15 cellular contexts compared by ENCODE assay signal in genomic region chr1:236974025-236974424, GRCh38. TPM values are rescaled to one million over a fixed set of nuclear protein-coding genes. Genes with fewer than 3 reads are reported as not detected.
A peak's percentile ranks its signal among the peaks of the same experiment; 100 is the strongest.
DNase-seq lines count a peak whose midpoint lies in the region; ATAC-seq, FAIRE-seq and TF ChIP-seq lines count a peak whose summit lies in the region.
"Not testable (repeated sequence)": the region's sequence is repeated elsewhere in the genome, so short reads cannot be mapped to it uniquely, and the experiment has no call there.
"Had no signal": no experiment of that assay in that cellular context is flagged by ENCODE, and none has a peak within 500 bp of the region (broad histone marks: within the 10 kb centered on the region; RNA-seq: fewer than 3 reads in every experiment).

No MANE protein-coding gene starts in this region.

- H3K27me3 ChIP-seq in GM23338 (ENCODE audit: insufficient read depth); WERI-Rb-1 (ENCODE audit: insufficient read depth, low read depth, severe bottlenecking); bronchial epithelial cell (ENCODE audit: control insufficient read depth, insufficient read depth, low read length): not testable (repeated sequence)

- TF ChIP-seq EP300 in Ishikawa (IDR thresholded peaks at IDR 0.05; ENCODE audit: borderline replicate concordance) = not testable (repeated sequence)

- not testable (repeated sequence) for H3K9me3 Mint-ChIP-seq in GM23338

- H3K36me3 ChIP-seq in GM23338 (ENCODE audit: insufficient read depth); HEK293 (ENCODE audit: control insufficient read depth in 2 of 2, insufficient read depth in 1 of 2, low read length in 2 of 2); WERI-Rb-1; bronchial epithelial cell (ENCODE audit: control insufficient read depth, insufficient read depth, low read length): not testable (repeated sequence)

- H3K4me1 Mint-ChIP-seq in GM23338 = not testable (repeated sequence)

- peak; percentile 29; the same call in 1 of the 2 replicates for TF ChIP-seq RAD21 in Ishikawa (IDR thresholded peaks at IDR 0.05; ENCODE audit: low read depth)

- CTCF ChIA-PET in HEK293 (lab: Yijun Ruan, JAX) = interaction anchor here (0.6 to 0.8 kb wide), 2 partner anchors 10 to 761 kb away, joined by 3 read pairs; no protein-coding TSS in a partner anchor

- not testable (repeated sequence) for H3K27ac ChIP-seq in GM23338 (ENCODE audit: low read depth); HEK293 (ENCODE audit: extremely low read depth, low read depth, low read length); WERI-Rb-1

- POLR2A ChIA-PET in HEK293 (lab: Yijun Ruan, JAX) = not testable (repeated sequence)

- DNase-seq in DMS53 (lab: John Stamatoyannopoulos, UW) = peak; percentile 59
- DNase-seq in GM23338 (ENCODE audit: low spot score) = peak; percentile 48
- DNase-seq in NAMALWA (ENCODE audit: low spot score) = peak; percentile 17
- not testable (repeated sequence) for DNase-seq in WERI-Rb-1; bronchial epithelial cell (ENCODE audit: low read depth)
- DNase-seq in islet precursor cell = peak; percentile 60

- FAIRE-seq in bronchial epithelial cell (lab: Jason Lieb, UNC) = peak; percentile 52

- not testable (repeated sequence) for H3K27me3 Mint-ChIP-seq in GM23338 (ENCODE audit: insufficient read depth, low read depth, poor library complexity)

- not testable (repeated sequence) for H3K4me1 ChIP-seq in GM23338 (ENCODE audit: insufficient read depth); HEK293 (ENCODE audit: control insufficient read depth, insufficient read depth, low read length)

- not testable (repeated sequence) for H3K4me3 ChIP-seq in GM23338; HEK293 (ENCODE audit: low read depth, low read length); WERI-Rb-1 (ENCODE audit: low read depth, low read length); bronchial epithelial cell (ENCODE audit: low read depth, low read length)

- peak; percentile 75 for ATAC-seq in GM23338

- H2AFZ ChIP-seq in GM23338 = not testable (repeated sequence)

- H3K79me2 ChIP-seq in GM23338 (replicated peaks; ENCODE audit: insufficient read depth) = not testable (repeated sequence)

- not testable (repeated sequence) for H3K4me3 Mint-ChIP-seq in GM23338

- H3K27ac Mint-ChIP-seq in GM23338 = not testable (repeated sequence)

- H3K9me2 ChIP-seq in GM23338 (ENCODE audit: insufficient read depth) = not testable (repeated sequence)

- not testable (repeated sequence) for H4K20me1 ChIP-seq in GM23338 (replicated peaks; ENCODE audit: insufficient read depth)

- not testable (repeated sequence) for H3K9me3 ChIP-seq in HEK293 (ENCODE audit: control insufficient read depth, insufficient read depth, low read depth, low read length); WERI-Rb-1 (ENCODE audit: severe bottlenecking)

- not testable (repeated sequence) for H3K36me3 Mint-ChIP-seq in GM23338 (ENCODE audit: low read depth)

- H3F3A ChIP-seq in GM23338 (replicated peaks; ENCODE audit: low read depth) = not testable (repeated sequence)

- TF ChIP-seq CTCF in GM23338 (conservative IDR thresholded peaks at IDR 0.05; ENCODE audit: low read depth in 2 of 2) (peak; percentile 27 to 65), HEK293 (tag by site-specific recombination; IDR thresholded peaks at IDR 0.05) (peak; percentile 42), WERI-Rb-1 (IDR thresholded peaks at IDR 0.05; ENCODE audit: low read depth, low read length) (peak; percentile 15; the same call in 1 of the 2 replicates)
- TF ChIP-seq CTCF in bronchial epithelial cell (IDR thresholded peaks at IDR 0.05; ENCODE audit: insufficient read depth, low read length, severe bottlenecking) = not testable (repeated sequence)

- H3K4me2 ChIP-seq in GM23338 = not testable (repeated sequence)

RNA-seq across cellular contexts. Expression of gene MT1HL1, which starts 30.2 kb away (rescaled TPM):
- not detected in 2 replicates for total RNA-seq in GM23338 (2014; rRNA removed; shearing (Covaris generic))
- polyA plus RNA-seq in GM23338 (2016; fragmentation: Nextera tagmentation; extraction: Ambion mirVana) = not detected in 2 replicates
- not detected in 2 replicates for total RNA-seq in bronchial epithelial cell
- total RNA-seq: Caco-2; CD4-positive, alpha-beta T cell; G401; H4 had no signal
- polyA plus RNA-seq: A549, BJ, IgD-negative memory B cell had no signal
